In genomic region chr7:35816514-35816913, GRCh38 we compare ENCODE assay signal across 1 cellular context.
TF ChIP-seq lines count a peak whose summit lies in the region.

No MANE protein-coding gene starts in this region.

TF ChIP-seq in HepG2, 621 proteins besides CTCF, POLR2A, EP300 and RAD21:
- no peak for TF ChIP-seq ZNF460 (CRISPR knock-in tag; IDR thresholded peaks at IDR 0.05; ENCODE audit: borderline replicate concordance)
- no peak for TF ChIP-seq MLXIP (CRISPR knock-in tag; IDR thresholded peaks at IDR 0.05; ENCODE audit: borderline replicate concordance)
- TF ChIP-seq RFX5 (IDR thresholded peaks at IDR 0.05; ENCODE audit: low read depth, low read length), result no peak
- TF ChIP-seq ZNF18 (CRISPR knock-in tag; IDR thresholded peaks at IDR 0.05; ENCODE audit: insufficient replicate concordance), result no peak
- no peak for TF ChIP-seq TOE1 (CRISPR knock-in tag; IDR thresholded peaks at IDR 0.05)
- TF ChIP-seq ZMYM2 (CRISPR knock-in tag; IDR thresholded peaks at IDR 0.05), result no peak
- no peak for TF ChIP-seq GRHL1 (CRISPR knock-in tag; conservative IDR thresholded peaks at IDR 0.05)
- TF ChIP-seq ZNF530 (CRISPR knock-in tag; IDR thresholded peaks at IDR 0.05; ENCODE audit: low read depth), result no peak
- no peak for TF ChIP-seq ZKSCAN1 (IDR thresholded peaks at IDR 0.05; ENCODE audit: low read length)
- no peak for TF ChIP-seq ZNF704 (CRISPR knock-in tag; IDR thresholded peaks at IDR 0.05; ENCODE audit: borderline replicate concordance)
- no peak for TF ChIP-seq SMARCC2 (IDR thresholded peaks at IDR 0.05)
- TF ChIP-seq RORA (CRISPR knock-in tag; IDR thresholded peaks at IDR 0.05), result no peak
- TF ChIP-seq TEAD2 (CRISPR knock-in tag; IDR thresholded peaks at IDR 0.05), result no peak
- no peak for TF ChIP-seq ZBTB7B (CRISPR knock-in tag; IDR thresholded peaks at IDR 0.05)
- no peak for TF ChIP-seq ZNF646 (CRISPR knock-in tag; IDR thresholded peaks at IDR 0.05)
- TF ChIP-seq THAP9 (CRISPR knock-in tag; IDR thresholded peaks at IDR 0.05; ENCODE audit: borderline replicate concordance), result no peak
